Comparison of ENCODE assay signal across 1 cellular context in genomic region chr20:36885355-36885754, GRCh38.
TF ChIP-seq lines count a peak whose summit lies in the region.

No MANE protein-coding gene starts in this region.

TF ChIP-seq in K562, 482 proteins besides CTCF, POLR2A, EP300 and RAD21 (continued from another document):
- TF ChIP-seq, protein P1, sequence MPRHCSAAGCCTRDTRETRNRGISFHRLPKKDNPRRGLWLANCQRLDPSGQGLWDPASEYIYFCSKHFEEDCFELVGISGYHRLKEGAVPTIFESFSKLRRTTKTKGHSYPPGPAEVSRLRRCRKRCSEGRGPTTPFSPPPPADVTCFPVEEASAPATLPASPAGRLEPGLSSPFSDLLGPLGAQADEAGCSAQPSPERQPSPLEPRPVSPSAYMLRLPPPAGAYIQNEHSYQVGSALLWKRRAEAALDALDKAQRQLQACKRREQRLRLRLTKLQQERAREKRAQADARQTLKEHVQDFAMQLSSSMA (CRISPR knock-in tag; IDR thresholded peaks at IDR 0.05) = no peak
- no peak for TF ChIP-seq MNT (conservative IDR thresholded peaks at IDR 0.05)
- TF ChIP-seq JUND (IDR thresholded peaks at IDR 0.05; ENCODE audit: borderline replicate concordance, low read depth, low read length) = peak; percentile 50; the same call in 1 of the 2 replicates
- TF ChIP-seq JUND (tag; IDR thresholded peaks at IDR 0.05; ENCODE audit: borderline replicate concordance, low read depth, low read length) = peak; percentile 58; the same call in 1 of the 3 replicates
- peak; percentile 95 for TF ChIP-seq ESRRA (IDR thresholded peaks at IDR 0.05; ENCODE audit: borderline replicate concordance, low read depth)
- TF ChIP-seq SLC30A9 (CRISPR knock-in tag; IDR thresholded peaks at IDR 0.05) = no peak
- no peak for TF ChIP-seq ZFP1 (CRISPR knock-in tag; IDR thresholded peaks at IDR 0.05)
- TF ChIP-seq, protein P2, sequence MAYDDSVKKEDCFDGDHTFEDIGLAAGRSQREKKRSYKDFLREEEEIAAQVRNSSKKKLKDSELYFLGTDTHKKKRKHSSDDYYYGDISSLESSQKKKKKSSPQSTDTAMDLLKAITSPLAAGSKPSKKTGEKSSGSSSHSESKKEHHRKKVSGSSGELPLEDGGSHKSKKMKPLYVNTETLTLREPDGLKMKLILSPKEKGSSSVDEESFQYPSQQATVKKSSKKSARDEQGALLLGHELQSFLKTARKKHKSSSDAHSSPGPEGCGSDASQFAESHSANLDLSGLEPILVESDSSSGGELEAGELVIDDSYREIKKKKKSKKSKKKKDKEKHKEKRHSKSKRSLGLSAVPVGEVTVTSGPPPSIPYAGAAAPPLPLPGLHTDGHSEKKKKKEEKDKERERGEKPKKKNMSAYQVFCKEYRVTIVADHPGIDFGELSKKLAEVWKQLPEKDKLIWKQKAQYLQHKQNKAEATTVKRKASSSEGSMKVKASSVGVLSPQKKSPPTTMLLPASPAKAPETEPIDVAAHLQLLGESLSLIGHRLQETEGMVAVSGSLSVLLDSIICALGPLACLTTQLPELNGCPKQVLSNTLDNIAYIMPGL (CRISPR knock-in tag; IDR thresholded peaks at IDR 0.05) = no peak
- no peak for TF ChIP-seq NR2F6 (CRISPR knock-in tag; IDR thresholded peaks at IDR 0.05)
- TF ChIP-seq NFIX (CRISPR knock-in tag; IDR thresholded peaks at IDR 0.05; ENCODE audit: low read depth) = no peak
- TF ChIP-seq NR2C1 (IDR thresholded peaks at IDR 0.05) = peak; percentile 95
- TF ChIP-seq NR2C1 (tag; IDR thresholded peaks at IDR 0.05) = peak; percentile 97
- TF ChIP-seq MEF2A (IDR thresholded peaks at IDR 0.05; ENCODE audit: control insufficient read depth, low read depth, low read length) = no peak
- TF ChIP-seq, protein P3, sequence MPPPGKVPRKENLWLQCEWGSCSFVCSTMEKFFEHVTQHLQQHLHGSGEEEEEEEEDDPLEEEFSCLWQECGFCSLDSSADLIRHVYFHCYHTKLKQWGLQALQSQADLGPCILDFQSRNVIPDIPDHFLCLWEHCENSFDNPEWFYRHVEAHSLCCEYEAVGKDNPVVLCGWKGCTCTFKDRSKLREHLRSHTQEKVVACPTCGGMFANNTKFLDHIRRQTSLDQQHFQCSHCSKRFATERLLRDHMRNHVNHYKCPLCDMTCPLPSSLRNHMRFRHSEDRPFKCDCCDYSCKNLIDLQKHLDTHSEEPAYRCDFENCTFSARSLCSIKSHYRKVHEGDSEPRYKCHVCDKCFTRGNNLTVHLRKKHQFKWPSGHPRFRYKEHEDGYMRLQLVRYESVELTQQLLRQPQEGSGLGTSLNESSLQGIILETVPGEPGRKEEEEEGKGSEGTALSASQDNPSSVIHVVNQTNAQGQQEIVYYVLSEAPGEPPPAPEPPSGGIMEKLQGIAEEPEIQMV (tag; conservative IDR thresholded peaks at IDR 0.05; ENCODE audit: low read depth) = no peak
- TF ChIP-seq L3MBTL2 (IDR thresholded peaks at IDR 0.05) = 0 out of 2 replicates have a peak, but pooled peaks have one; percentile 13
- TF ChIP-seq THAP12 (CRISPR knock-in tag; IDR thresholded peaks at IDR 0.05) = no peak
- TF ChIP-seq ATF7 (IDR thresholded peaks at IDR 0.05) = peak; percentile 30; the same call in 1 of the 2 replicates
- no peak for TF ChIP-seq ATF1 (CRISPR knock-in tag; IDR thresholded peaks at IDR 0.05)
- TF ChIP-seq ATF1 (tag; IDR thresholded peaks at IDR 0.05) = 0 out of 2 replicates have a peak, but pooled peaks have one; percentile 12
- TF ChIP-seq NR2C2 (CRISPR knock-in tag; IDR thresholded peaks at IDR 0.05) = peak; percentile 92
- TF ChIP-seq NR2C2 (tag; IDR thresholded peaks at IDR 0.05) = peak; percentile 94
- no peak for TF ChIP-seq MXI1 (IDR thresholded peaks at IDR 0.05; ENCODE audit: low read depth, low read length)
- TF ChIP-seq, protein P4, sequence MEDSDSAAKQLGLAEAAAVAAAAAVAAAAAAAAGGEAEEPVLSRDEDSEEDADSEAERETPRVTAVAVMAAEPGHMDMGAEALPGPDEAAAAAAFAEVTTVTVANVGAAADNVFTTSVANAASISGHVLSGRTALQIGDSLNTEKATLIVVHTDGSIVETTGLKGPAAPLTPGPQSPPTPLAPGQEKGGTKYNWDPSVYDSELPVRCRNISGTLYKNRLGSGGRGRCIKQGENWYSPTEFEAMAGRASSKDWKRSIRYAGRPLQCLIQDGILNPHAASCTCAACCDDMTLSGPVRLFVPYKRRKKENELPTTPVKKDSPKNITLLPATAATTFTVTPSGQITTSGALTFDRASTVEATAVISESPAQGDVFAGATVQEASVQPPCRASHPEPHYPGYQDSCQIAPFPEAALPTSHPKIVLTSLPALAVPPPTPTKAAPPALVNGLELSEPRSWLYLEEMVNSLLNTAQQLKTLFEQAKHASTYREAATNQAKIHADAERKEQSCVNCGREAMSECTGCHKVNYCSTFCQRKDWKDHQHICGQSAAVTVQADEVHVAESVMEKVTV (CRISPR knock-in tag; IDR thresholded peaks at IDR 0.05) = 0 out of 2 replicates have a peak, but pooled peaks have one; percentile 18
- TF ChIP-seq RBM17 (IDR thresholded peaks at IDR 0.05; ENCODE audit: borderline replicate concordance, low read depth, low read length) = no peak
- TF ChIP-seq REST (CRISPR knock-in tag; IDR thresholded peaks at IDR 0.05; ENCODE audit: low read depth) = no peak
- 0 out of 4 replicates have a peak, but pooled peaks of 1 of the 2 experiments have one; percentile 14 for TF ChIP-seq RCOR1 (IDR thresholded peaks at IDR 0.05; ENCODE audit: borderline replicate concordance in 1 of 2, low read depth in 2 of 2, low read length in 2 of 2)
- no peak for TF ChIP-seq ELK3 (CRISPR knock-in tag; IDR thresholded peaks at IDR 0.05)
TF ChIP-seq in K562: peak in this region for 10.
